ENCODE assay signal across 8 cellular contexts in the genomic region with DNA sequence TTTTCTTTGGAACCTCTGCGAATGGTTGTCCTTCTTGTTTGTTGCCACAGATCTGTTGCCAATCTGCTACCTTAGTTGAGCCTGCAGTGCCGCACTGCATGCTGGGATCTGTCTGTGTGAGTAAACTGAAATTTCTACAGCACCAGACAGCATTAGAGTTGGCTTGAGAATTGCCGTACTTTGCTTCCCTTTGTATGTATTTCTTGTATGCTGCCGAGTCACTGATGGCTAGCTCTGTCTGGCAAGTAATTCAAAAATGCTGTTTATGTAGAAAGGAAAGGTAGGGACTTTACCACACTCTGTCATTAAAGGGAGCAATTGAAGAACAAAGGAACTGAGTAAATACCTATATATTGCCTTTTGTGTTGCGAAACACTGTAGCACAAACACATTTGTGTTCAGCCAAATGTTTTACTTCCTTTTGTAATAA.
A peak's percentile ranks its signal among the peaks of the same experiment; 100 is the strongest.
DNase-seq lines count a peak whose midpoint lies in the region; ATAC-seq and TF ChIP-seq lines count a peak whose summit lies in the region.

No MANE protein-coding gene starts in this region.

- H3K9me3 Mint-ChIP-seq in Calu3 (ENCODE audit: low read depth, unreplicated experiment): no peaks in the 10 kb centered on the region
- peaks cover 2% of the 10 kb centered on the region for H3K9me3 Mint-ChIP-seq in activated T-cell treated with anti-CD3 and anti-CD28 coated beads, Interleukin-2, amount 50 U/mL, for 24 hours
- no peaks in the 10 kb centered on the region for H3K9me3 Mint-ChIP-seq in activated CD4-positive, alpha-beta memory T cell treated with anti-CD3 and anti-CD28 coated beads for 36 hours

- no peaks in the 10 kb centered on the region for H3K27me3 Mint-ChIP-seq in Calu3 (ENCODE audit: unreplicated experiment)
- H3K27me3 Mint-ChIP-seq in activated T-cell treated with anti-CD3 and anti-CD28 coated beads, Interleukin-2, amount 50 U/mL, for 24 hours: no peaks in the 10 kb centered on the region
- no peaks in the 10 kb centered on the region for H3K27me3 Mint-ChIP-seq in activated CD4-positive, alpha-beta memory T cell treated with anti-CD3 and anti-CD28 coated beads for 36 hours

- H3K27ac ChIP-seq in ovary: peak overlapping the region in 1 of 2 donors; percentile 38

- no peaks in the 10 kb centered on the region for H3K36me3 ChIP-seq in ovary

- TF ChIP-seq CTCF in Calu3 (IDR thresholded peaks at IDR 0.05; ENCODE audit: unreplicated experiment) (no peak), ovary (IDR thresholded peaks at IDR 0.05) (no peak)

- intact Hi-C loops in Calu3 (cut with micrococcal nuclease; ENCODE audit: unreplicated experiment): no loop called here
- intact Hi-C loops in ovary (cut with DNase I): no loop called here
- intact Hi-C loops in activated CD4-positive, alpha-beta memory T cell treated with anti-CD3 and anti-CD28 coated beads for 36 hours (cut with micrococcal nuclease): no loop called here

- peaks cover 8% of the 10 kb centered on the region for H3K4me1 ChIP-seq in ovary (ENCODE audit: insufficient read depth)

- no peaks in the 10 kb centered on the region for H3K27me3 ChIP-seq in ovary

- WGBS in ovary, 3 donors: 26 to 32% (median 31%) methylated on average over 5 of the region's 5 CpGs

- no peak overlapping the region for H3K27ac Mint-ChIP-seq in Calu3 (ENCODE audit: unreplicated experiment)
- H3K27ac Mint-ChIP-seq in activated T-cell treated with anti-CD3 and anti-CD28 coated beads, Interleukin-2, amount 50 U/mL, for 24 hours: no peak overlapping the region
- H3K27ac Mint-ChIP-seq in activated CD4-positive, alpha-beta memory T cell treated with anti-CD3 and anti-CD28 coated beads for 36 hours: no peak overlapping the region

- no peak overlapping the region for H3K4me3 Mint-ChIP-seq in Calu3 (ENCODE audit: low read depth, unreplicated experiment)
- no peak overlapping the region for H3K4me3 Mint-ChIP-seq in activated T-cell treated with anti-CD3 and anti-CD28 coated beads, Interleukin-2, amount 50 U/mL, for 24 hours
- H3K4me3 Mint-ChIP-seq in activated CD4-positive, alpha-beta memory T cell treated with anti-CD3 and anti-CD28 coated beads for 36 hours: no peak overlapping the region

- no peaks in the 10 kb centered on the region for H3K9me3 ChIP-seq in ovary

- peak; percentile 45 for DNase-seq in Calu3
- DNase-seq in NCI-H446 treated with DMSO at 0.1 percent for 48 hours (lab: John Stamatoyannopoulos, UW): peak; percentile 50
- DNase-seq in ovary: peak; percentile 28 to 50 (median 36)
- no peak for DNase-seq in activated T-cell treated with anti-CD3 and anti-CD28 coated beads, Interleukin-2, amount 50 U/mL, for 24 hours
- no peak for DNase-seq in activated CD4-positive, alpha-beta memory T cell treated with anti-CD3 and anti-CD28 coated beads for 36 hours
- no peak for DNase-seq in DMS79 (lab: John Stamatoyannopoulos, UW)

- no peak for TF ChIP-seq POLR2A in ovary (IDR thresholded peaks at IDR 0.05)

- BruUV-seq in Calu3 (replicated peaks; lab: Mats Ljungman, UMichigan): no TSS peak

- H3K36me3 Mint-ChIP-seq in Calu3 (ENCODE audit: insufficient read depth, unreplicated experiment): no peaks in the 10 kb centered on the region
- H3K36me3 Mint-ChIP-seq in activated T-cell treated with anti-CD3 and anti-CD28 coated beads, Interleukin-2, amount 50 U/mL, for 24 hours (ENCODE audit: low read depth): no peaks in the 10 kb centered on the region
- H3K36me3 Mint-ChIP-seq in activated CD4-positive, alpha-beta memory T cell treated with anti-CD3 and anti-CD28 coated beads for 36 hours: no peaks in the 10 kb centered on the region

- POLR2A ChIA-PET in activated CD4-positive, alpha-beta memory T cell treated with anti-CD3 and anti-CD28 coated beads for 36 hours (lab: Charles Lee): no interaction called here

- CTCF ChIA-PET in Calu3 (lab: Charles Lee): no interaction called here
- CTCF ChIA-PET in activated CD4-positive, alpha-beta memory T cell treated with anti-CD3 and anti-CD28 coated beads for 36 hours (lab: Charles Lee): no interaction called here

- H3K4me3 ChIP-seq in ovary: peak overlapping the region; percentile 20

- H3K4me1 Mint-ChIP-seq in Calu3 (ENCODE audit: low read depth, unreplicated experiment): peaks cover 7% of the 10 kb centered on the region
- H3K4me1 Mint-ChIP-seq in activated T-cell treated with anti-CD3 and anti-CD28 coated beads, Interleukin-2, amount 50 U/mL, for 24 hours (ENCODE audit: low read depth): no peaks in the 10 kb centered on the region
- no peaks in the 10 kb centered on the region for H3K4me1 Mint-ChIP-seq in activated CD4-positive, alpha-beta memory T cell treated with anti-CD3 and anti-CD28 coated beads for 36 hours (ENCODE audit: low read depth)

- ATAC-seq in esophagus mucosa (peak; percentile 77), HG02798 (IDR thresholded peaks at IDR 0.05; ENCODE audit: poor library complexity, unreplicated experiment) (no peak)

- TF ChIP-seq EP300 in ovary (IDR thresholded peaks at IDR 0.05): no peak

Comparison
In these comparisons a context has a peak if more than half of its experiments do, and no peak if none do; other contexts are left out.
1. DNase-seq: peak in Calu3 (single experiment), NCI-H446 treated with DMSO at 0.1 percent for 48 hours (single experiment) and ovary (5 of 5); none in activated T-cell treated with anti-CD3 and anti-CD28 coated beads, Interleukin-2, amount 50 U/mL, for 24 hours (single experiment), activated CD4-positive, alpha-beta memory T cell treated with anti-CD3 and anti-CD28 coated beads for 36 hours (single experiment) and DMS79 (single experiment).